ENCODE assay signal across 19 cellular contexts in genomic region chr5:52772668-52773067, GRCh38. TPM values are rescaled to one million over a fixed set of nuclear protein-coding genes. Genes with fewer than 3 reads are reported as not detected.
DNase-seq lines count a peak whose midpoint lies in the region; ATAC-seq and TF ChIP-seq lines count a peak whose summit lies in the region.
"Had no signal": no experiment of that assay in that cellular context is flagged by ENCODE, and none has a peak within 500 bp of the region (broad histone marks: within the 10 kb centered on the region; RNA-seq: fewer than 3 reads in every experiment).

No MANE protein-coding gene starts in this region.

- H3K27ac Mint-ChIP-seq in activated CD8-positive, alpha-beta T cell treated with anti-CD3 and anti-CD28 coated beads, Interleukin-2, amount 10 ng/mL, durations not matched to agents 7 days and 5 days: peak overlapping the region; percentile 86

- no peak for TF ChIP-seq POLR2A in heart left ventricle (IDR thresholded peaks at IDR 0.05)

- H3K9me3 ChIP-seq in heart left ventricle (no peaks in the 10 kb centered on the region), right cardiac atrium (ENCODE audit: control insufficient read depth, low read length) (no peaks in the 10 kb centered on the region), HEK293 (ENCODE audit: control insufficient read depth, insufficient read depth, low read depth, low read length) (no peaks in the 10 kb centered on the region), lower lobe of right lung (no peaks in the 10 kb centered on the region)
- H3K9me3 ChIP-seq: BLaER1 treated with 17β-estradiol and CSF1 and Interleukin-3, amounts not matched to agents 10 nM and 100 nM had no signal

- H3K4me1 Mint-ChIP-seq in activated CD8-positive, alpha-beta T cell treated with anti-CD3 and anti-CD28 coated beads, Interleukin-2, amount 10 ng/mL, durations not matched to agents 7 days and 5 days (ENCODE audit: low read depth): peaks cover 84% of the 10 kb centered on the region

- POLR2A ChIA-PET in HEK293 (lab: Yijun Ruan, JAX): no interaction called here
- POLR2A ChIA-PET in activated CD8-positive, alpha-beta T cell treated with anti-CD3 and anti-CD28 coated beads, Interleukin-2, amount 10 ng/mL, durations not matched to agents 7 days and 5 days (lab: Charles Lee): interaction anchor here (1.6 kb wide), 1 partner anchor 15 kb away, joined by 4 read pairs; the partner anchor contains the start of genes ITGA1 and PELO

- no peak for ATAC-seq in heart left ventricle
- no peak for ATAC-seq in right cardiac atrium
- ATAC-seq in activated CD8-positive, alpha-beta T cell treated with anti-CD3 and anti-CD28 coated beads, Interleukin-2, amount 10 ng/mL, durations not matched to agents 7 days and 5 days: no peak
- ATAC-seq in lower lobe of right lung: no peak
- ATAC-seq in GM21619 (IDR thresholded peaks at IDR 0.05; ENCODE audit: unreplicated experiment): no peak
- ATAC-seq: PC-3 had no signal

- TF ChIP-seq CTCF in heart left ventricle (IDR thresholded peaks at IDR 0.05): no peak
- TF ChIP-seq CTCF in HEK293 (tag by site-specific recombination; IDR thresholded peaks at IDR 0.05): no peak
- TF ChIP-seq CTCF in lower lobe of right lung (IDR thresholded peaks at IDR 0.05): no peak

- DNase-seq in heart left ventricle (no peak), right cardiac atrium (no peak), lower lobe of right lung (no peak), DMS53 (lab: John Stamatoyannopoulos, UW) (no peak), NCI-H524 (lab: John Stamatoyannopoulos, UW) (no peak)
- DNase-seq in activated CD8-positive, alpha-beta T cell treated with anti-CD3 and anti-CD28 coated beads, Interleukin-2, amount 10 ng/mL, durations not matched to agents 7 days and 5 days: no peak
- DNase-seq: DMS79, H7, KG1, NCI-H1417 treated with DMSO at 0.1 percent for 48 hours, NCI-H187 treated with DMSO at 0.1 percent for 48 hours, NCI-H226, NCI-H524 treated with DMSO at 0.1 percent for 48 hours, PC-3, RPMI8226, SIG-M5 had no signal

- peaks cover 10% of the 10 kb centered on the region for H3K9me3 Mint-ChIP-seq in activated CD8-positive, alpha-beta T cell treated with anti-CD3 and anti-CD28 coated beads, Interleukin-2, amount 10 ng/mL, durations not matched to agents 7 days and 5 days (ENCODE audit: insufficient read depth)

- peaks cover 0 to 30% (median 2%) of the 10 kb centered on the region in 12 donors for H3K4me1 ChIP-seq in heart left ventricle
- H3K4me1 ChIP-seq in right cardiac atrium (ENCODE audit: control insufficient read depth, insufficient read depth, low read length): no peaks in the 10 kb centered on the region
- no peaks in the 10 kb centered on the region for H3K4me1 ChIP-seq in HEK293 (ENCODE audit: control insufficient read depth, insufficient read depth, low read length)
- H3K4me1 ChIP-seq in lower lobe of right lung: peaks cover 6% of the 10 kb centered on the region

- H3K4me3 Mint-ChIP-seq in activated CD8-positive, alpha-beta T cell treated with anti-CD3 and anti-CD28 coated beads, Interleukin-2, amount 10 ng/mL, durations not matched to agents 7 days and 5 days: no peak overlapping the region

- H3K27ac ChIP-seq in heart left ventricle (peak overlapping the region in 10 of 12 donors; percentile 34 to 70 (median 60)), right cardiac atrium (ENCODE audit: low read length) (no peak overlapping the region), HEK293 (ENCODE audit: extremely low read depth, low read depth, low read length) (no peak overlapping the region), lower lobe of right lung (peak overlapping the region; percentile 34)
- H3K27ac ChIP-seq: BLaER1 treated with 17β-estradiol and CSF1 and Interleukin-3, amounts not matched to agents 10 nM and 100 nM had no signal

- CTCF ChIA-PET in HEK293 (lab: Yijun Ruan, JAX): interaction anchor here (0.5 to 1.5 kb wide), 2 partner anchors 14 to 32 kb away, joined by 3 to 4 read pairs; no protein-coding TSS in a partner anchor
- CTCF ChIA-PET in activated CD8-positive, alpha-beta T cell treated with anti-CD3 and anti-CD28 coated beads, Interleukin-2, amount 10 ng/mL, durations not matched to agents 7 days and 5 days (lab: Charles Lee): interaction anchor here (1.0 to 2.6 kb wide), 5 partner anchors 27 to 143 kb away, joined by 3 to 15 read pairs (median 5); no protein-coding TSS in a partner anchor

- H3K27me3 Mint-ChIP-seq in activated CD8-positive, alpha-beta T cell treated with anti-CD3 and anti-CD28 coated beads, Interleukin-2, amount 10 ng/mL, durations not matched to agents 7 days and 5 days (ENCODE audit: low read depth): no peaks in the 10 kb centered on the region

- peaks cover 15% of the 10 kb centered on the region for H3K36me3 Mint-ChIP-seq in activated CD8-positive, alpha-beta T cell treated with anti-CD3 and anti-CD28 coated beads, Interleukin-2, amount 10 ng/mL, durations not matched to agents 7 days and 5 days (ENCODE audit: low read depth)

- H3K27me3 ChIP-seq in heart left ventricle (no peaks in the 10 kb centered on the region), right cardiac atrium (ENCODE audit: control insufficient read depth, insufficient read depth) (no peaks in the 10 kb centered on the region), lower lobe of right lung (ENCODE audit: low read depth) (no peaks in the 10 kb centered on the region)
- H3K27me3 ChIP-seq: BLaER1 treated with 17β-estradiol and CSF1 and Interleukin-3, amounts not matched to agents 10 nM and 100 nM had no signal

- intact Hi-C loops in heart left ventricle (cut with DNase I) (loop anchor here in 1 of 10 donors (5.0 kb wide), 1 partner anchor 45 kb away; no protein-coding TSS in a partner anchor), right cardiac atrium (cut with DNase I) (no loop called here), lower lobe of right lung (cut with DNase I) (no loop called here)

- H3K4me3 ChIP-seq in heart left ventricle: no peak overlapping the region
- no peak overlapping the region for H3K4me3 ChIP-seq in right cardiac atrium (ENCODE audit: low read length)
- H3K4me3 ChIP-seq in HEK293 (ENCODE audit: low read depth, low read length): no peak overlapping the region
- H3K4me3 ChIP-seq in lower lobe of right lung: no peak overlapping the region
- H3K4me3 ChIP-seq: BLaER1 treated with 17β-estradiol and CSF1 and Interleukin-3, amounts not matched to agents 10 nM and 100 nM had no signal

- no peaks in the 10 kb centered on the region for H3K36me3 ChIP-seq in heart left ventricle
- H3K36me3 ChIP-seq in HEK293 (ENCODE audit: control insufficient read depth in 2 of 2, insufficient read depth in 1 of 2, low read length in 2 of 2): no peaks in the 10 kb centered on the region
- no peaks in the 10 kb centered on the region for H3K36me3 ChIP-seq in lower lobe of right lung
- H3K36me3 ChIP-seq: BLaER1 treated with 17β-estradiol and CSF1 and Interleukin-3, amounts not matched to agents 10 nM and 100 nM had no signal

TF ChIP-seq in HEK293, 187 proteins besides CTCF, POLR2A, EP300 and RAD21:
- TF ChIP-seq ZNF23 (tag by site-specific recombination; IDR thresholded peaks at IDR 0.05; ENCODE audit: borderline replicate concordance): no peak
- 0 out of 2 replicates have a peak, but pooled peaks have one; percentile 13 for TF ChIP-seq SCRT2 (tag by site-specific recombination; IDR thresholded peaks at IDR 0.05)
- peak; percentile 34; the same call in 1 of the 2 replicates for TF ChIP-seq ZNF664 (tag by site-specific recombination; IDR thresholded peaks at IDR 0.05)
- no peak for TF ChIP-seq GFI1B (tag by site-specific recombination; IDR thresholded peaks at IDR 0.05)

RNA-seq across cellular contexts. Expression of gene ITGA1, which starts 15.0 kb away (rescaled TPM):
- total RNA-seq in heart left ventricle: 10 to 100 TPM; 20.9 to 52.0 (median 24.6) TPM
- 1 to 10 TPM; 5.5 to 9.1 TPM for polyA plus RNA-seq in heart left ventricle
- total RNA-seq in right cardiac atrium: 10 to 100 TPM; 22.2 to 42.4 (median 29.4) TPM
- 6.6 TPM for polyA plus RNA-seq in right cardiac atrium
- total RNA-seq in activated CD8-positive, alpha-beta T cell treated with anti-CD3 and anti-CD28 coated beads, Interleukin-2, amount 10 ng/mL, durations not matched to agents 7 days and 5 days: 10 to 100 TPM; 18.0 to 19.2 TPM
- 84.4 TPM for total RNA-seq in lower lobe of right lung

RNA-seq across cellular contexts. Expression of gene PELO, which starts 15.0 kb away (rescaled TPM):
- total RNA-seq in heart left ventricle (10 to 100 TPM; 12.8 to 28.4 (median 20.1) TPM), right cardiac atrium (10 to 100 TPM; 19.1 to 24.3 (median 20.2) TPM), lower lobe of right lung (31.5 TPM)
- polyA plus RNA-seq in heart left ventricle (10 to 100 TPM in 1 of 2 donors, 1 to 10 TPM in 1; 4.3 to 16.8 TPM), right cardiac atrium (7.9 TPM)
- total RNA-seq in activated CD8-positive, alpha-beta T cell treated with anti-CD3 and anti-CD28 coated beads, Interleukin-2, amount 10 ng/mL, durations not matched to agents 7 days and 5 days: 10 to 100 TPM; 22.9 to 25.7 TPM

Comparison
In these comparisons a context has a peak if more than half of its experiments do, and no peak if none do; other contexts are left out.
1. H3K27ac ChIP-seq: peak in heart left ventricle (10 of 12) and lower lobe of right lung (single experiment); none in right cardiac atrium (single experiment) and HEK293 (single experiment).